In genomic region chr7:138890782-138891445, GRCh38 we compare ENCODE assay signal across 11 cellular contexts.
DNase-seq lines count a peak whose midpoint lies in the region; ATAC-seq and TF ChIP-seq lines count a peak whose summit lies in the region.
"Had no signal": no experiment of that assay in that cellular context is flagged by ENCODE, and none has a peak within 500 bp of the region (broad histone marks: within the 10 kb centered on the region; RNA-seq: fewer than 3 reads in every experiment).

No MANE protein-coding gene starts in this region.

- H3K4me3 Mint-ChIP-seq in naive thymus-derived CD8-positive, alpha-beta T cell: no peak overlapping the region
- H3K4me3 Mint-ChIP-seq: activated CD4-positive, alpha-beta T cell treated with anti-CD3 and anti-CD28 coated beads for 36 hours had no signal

- intact Hi-C loops in Right ventricle myocardium superior (cut with DNase I): no loop called here
- intact Hi-C loops in vagina (cut with DNase I): no loop called here

- H3K27ac Mint-ChIP-seq in naive thymus-derived CD8-positive, alpha-beta T cell: no peak overlapping the region
- H3K27ac Mint-ChIP-seq: activated CD4-positive, alpha-beta T cell treated with anti-CD3 and anti-CD28 coated beads for 36 hours had no signal

- H3K4me3 ChIP-seq in right atrium auricular region (no peak overlapping the region), vagina (peak overlapping the region in 1 of 2 donors; percentile 28)

- H3K27me3 ChIP-seq in right atrium auricular region: no peaks in the 10 kb centered on the region
- H3K27me3 ChIP-seq in vagina: no peaks in the 10 kb centered on the region

- POLR2A ChIA-PET in naive thymus-derived CD8-positive, alpha-beta T cell (lab: Charles Lee): interaction anchor here (0.5 kb wide), 1 partner anchor 198 kb away, joined by 5 read pairs; no protein-coding TSS in a partner anchor

- no peaks in the 10 kb centered on the region for H3K36me3 Mint-ChIP-seq in naive thymus-derived CD8-positive, alpha-beta T cell

- H3K27me3 Mint-ChIP-seq in naive thymus-derived CD8-positive, alpha-beta T cell: peaks cover 0 to 5% (median 0%) of the 10 kb centered on the region in 5 donors

- peaks cover 0 to 11% (median 4%) of the 10 kb centered on the region in 4 donors for H3K4me1 Mint-ChIP-seq in naive thymus-derived CD8-positive, alpha-beta T cell

- TF ChIP-seq CTCF in right atrium auricular region (IDR thresholded peaks at IDR 0.05) (no peak), vagina (IDR thresholded peaks at IDR 0.05) (no peak)

- H3K27ac ChIP-seq in right atrium auricular region (no peak overlapping the region), vagina (peak overlapping the region; percentile 14)

- ATAC-seq in Right ventricle myocardium superior (ENCODE audit: poor library complexity): peak; percentile 82
- no peak for ATAC-seq in naive thymus-derived CD8-positive, alpha-beta T cell
- ATAC-seq: activated CD4-positive, alpha-beta T cell treated with anti-CD3 and anti-CD28 coated beads for 36 hours; HCT116 had no signal

- H3K36me3 ChIP-seq in right atrium auricular region: no peaks in the 10 kb centered on the region
- no peaks in the 10 kb centered on the region for H3K36me3 ChIP-seq in vagina

- H3K9me3 ChIP-seq in right atrium auricular region: no peaks in the 10 kb centered on the region
- no peaks in the 10 kb centered on the region for H3K9me3 ChIP-seq in vagina

- TF ChIP-seq POLR2A in vagina (IDR thresholded peaks at IDR 0.05): no peak

- H3K4me1 ChIP-seq in right atrium auricular region: no peaks in the 10 kb centered on the region
- H3K4me1 ChIP-seq in vagina: no peaks in the 10 kb centered on the region

- DNase-seq in Right ventricle myocardium superior (peak; percentile 58), right atrium auricular region (ENCODE audit: low spot score) (no peak), SW480 (ENCODE audit: low spot score) (peak; percentile 67), iris pigment epithelial cell (ENCODE audit: low read depth) (peak; percentile 56), vagina (ENCODE audit: extremely low spot score in 2 of 2) (no peak), A172 (ENCODE audit: low spot score) (no peak), NCI-H1930 (lab: John Stamatoyannopoulos, UW) (no peak)
- DNase-seq in naive thymus-derived CD8-positive, alpha-beta T cell: no peak
- DNase-seq: activated CD4-positive, alpha-beta T cell treated with anti-CD3 and anti-CD28 coated beads for 36 hours; amygdala had no signal

- H3K9me3 Mint-ChIP-seq in naive thymus-derived CD8-positive, alpha-beta T cell: no peaks in the 10 kb centered on the region

Comparison
In these comparisons a context has a peak if more than half of its experiments do, and no peak if none do; other contexts are left out.
1. DNase-seq: peak in Right ventricle myocardium superior (single experiment), SW480 (single experiment) and iris pigment epithelial cell (single experiment); none in right atrium auricular region (single experiment), vagina (0 of 2), A172 (single experiment), NCI-H1930 (0 of 2) and naive thymus-derived CD8-positive, alpha-beta T cell (0 of 10).